In the genomic region with DNA sequence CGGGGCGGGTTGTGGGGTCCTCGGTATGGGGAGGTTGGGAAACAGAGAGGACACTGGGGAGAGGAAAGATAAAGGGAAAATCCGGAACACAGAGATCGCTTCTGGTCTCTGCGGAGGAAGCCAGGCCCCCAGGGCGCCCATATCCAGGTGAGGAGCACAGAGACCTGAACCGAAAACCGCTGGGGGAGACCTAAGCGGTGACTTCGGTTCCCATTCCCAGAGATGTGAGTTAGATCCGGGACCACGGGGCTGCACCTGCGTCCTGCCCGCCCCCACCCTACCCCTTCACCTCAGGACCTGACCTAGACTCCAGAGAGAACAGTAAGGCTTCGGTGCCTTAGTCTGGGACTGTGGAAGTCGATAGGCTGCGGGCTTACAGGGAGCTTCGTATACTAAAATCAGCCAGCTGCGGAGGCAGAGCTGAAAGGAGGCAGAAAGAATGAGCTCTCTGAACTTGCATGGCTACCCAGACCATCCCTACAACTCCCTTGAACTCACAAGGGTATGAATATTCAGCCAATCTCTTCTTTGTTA, we compare ENCODE assay signal across 1 cellular context.
TF ChIP-seq lines count a peak whose summit lies in the region.

No MANE protein-coding gene starts in this region.

TF ChIP-seq in GM12878, 131 proteins besides CTCF, POLR2A, EP300 and RAD21 (continued from another document):
- 0 out of 2 replicates have a peak, but pooled peaks have one; percentile 8 for TF ChIP-seq IKZF1 (conservative IDR thresholded peaks at IDR 0.05)
- peak; percentile 18 for TF ChIP-seq MEF2B (IDR thresholded peaks at IDR 0.05; ENCODE audit: partially characterized antibody, poor library complexity, severe bottlenecking)
- TF ChIP-seq, protein P1, sequence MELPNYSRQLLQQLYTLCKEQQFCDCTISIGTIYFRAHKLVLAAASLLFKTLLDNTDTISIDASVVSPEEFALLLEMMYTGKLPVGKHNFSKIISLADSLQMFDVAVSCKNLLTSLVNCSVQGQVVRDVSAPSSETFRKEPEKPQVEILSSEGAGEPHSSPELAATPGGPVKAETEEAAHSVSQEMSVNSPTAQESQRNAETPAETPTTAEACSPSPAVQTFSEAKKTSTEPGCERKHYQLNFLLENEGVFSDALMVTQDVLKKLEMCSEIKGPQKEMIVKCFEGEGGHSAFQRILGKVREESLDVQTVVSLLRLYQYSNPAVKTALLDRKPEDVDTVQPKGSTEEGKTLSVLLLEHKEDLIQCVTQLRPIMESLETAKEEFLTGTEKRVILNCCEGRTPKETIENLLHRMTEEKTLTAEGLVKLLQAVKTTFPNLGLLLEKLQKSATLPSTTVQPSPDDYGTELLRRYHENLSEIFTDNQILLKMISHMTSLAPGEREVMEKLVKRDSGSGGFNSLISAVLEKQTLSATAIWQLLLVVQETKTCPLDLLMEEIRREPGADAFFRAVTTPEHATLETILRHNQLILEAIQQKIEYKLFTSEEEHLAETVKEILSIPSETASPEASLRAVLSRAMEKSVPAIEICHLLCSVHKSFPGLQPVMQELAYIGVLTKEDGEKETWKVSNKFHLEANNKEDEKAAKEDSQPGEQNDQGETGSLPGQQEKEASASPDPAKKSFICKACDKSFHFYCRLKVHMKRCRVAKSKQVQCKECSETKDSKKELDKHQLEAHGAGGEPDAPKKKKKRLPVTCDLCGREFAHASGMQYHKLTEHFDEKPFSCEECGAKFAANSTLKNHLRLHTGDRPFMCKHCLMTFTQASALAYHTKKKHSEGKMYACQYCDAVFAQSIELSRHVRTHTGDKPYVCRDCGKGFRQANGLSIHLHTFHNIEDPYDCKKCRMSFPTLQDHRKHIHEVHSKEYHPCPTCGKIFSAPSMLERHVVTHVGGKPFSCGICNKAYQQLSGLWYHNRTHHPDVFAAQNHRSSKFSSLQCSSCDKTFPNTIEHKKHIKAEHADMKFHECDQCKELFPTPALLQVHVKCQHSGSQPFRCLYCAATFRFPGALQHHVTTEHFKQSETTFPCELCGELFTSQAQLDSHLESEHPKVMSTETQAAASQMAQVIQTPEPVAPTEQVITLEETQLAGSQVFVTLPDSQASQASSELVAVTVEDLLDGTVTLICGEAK (IDR thresholded peaks at IDR 0.05; ENCODE audit: borderline replicate concordance): peak; percentile 55; the same call in 1 of the 2 replicates
- peak; percentile 56 to 58; a peak in 2 of 4 replicates for TF ChIP-seq IKZF2 (IDR thresholded peaks at IDR 0.05)
- TF ChIP-seq HCFC1 (IDR thresholded peaks at IDR 0.05; ENCODE audit: low read length): no peak
- TF ChIP-seq SREBF1 (IDR thresholded peaks at IDR 0.05; ENCODE audit: low read length): no peak
- no peak for TF ChIP-seq SMAD5 (IDR thresholded peaks at IDR 0.05; ENCODE audit: low read depth)
- TF ChIP-seq MTA3 (IDR thresholded peaks at IDR 0.05; ENCODE audit: borderline replicate concordance, low read length): no peak
- TF ChIP-seq MTA2 (IDR thresholded peaks at IDR 0.05; ENCODE audit: low read depth): peak; percentile 40; the same call in 1 of the 2 replicates
TF ChIP-seq in GM12878: peak in this region for 8.
